Comparison of ENCODE assay signal across 8 cellular contexts in the genomic region with DNA sequence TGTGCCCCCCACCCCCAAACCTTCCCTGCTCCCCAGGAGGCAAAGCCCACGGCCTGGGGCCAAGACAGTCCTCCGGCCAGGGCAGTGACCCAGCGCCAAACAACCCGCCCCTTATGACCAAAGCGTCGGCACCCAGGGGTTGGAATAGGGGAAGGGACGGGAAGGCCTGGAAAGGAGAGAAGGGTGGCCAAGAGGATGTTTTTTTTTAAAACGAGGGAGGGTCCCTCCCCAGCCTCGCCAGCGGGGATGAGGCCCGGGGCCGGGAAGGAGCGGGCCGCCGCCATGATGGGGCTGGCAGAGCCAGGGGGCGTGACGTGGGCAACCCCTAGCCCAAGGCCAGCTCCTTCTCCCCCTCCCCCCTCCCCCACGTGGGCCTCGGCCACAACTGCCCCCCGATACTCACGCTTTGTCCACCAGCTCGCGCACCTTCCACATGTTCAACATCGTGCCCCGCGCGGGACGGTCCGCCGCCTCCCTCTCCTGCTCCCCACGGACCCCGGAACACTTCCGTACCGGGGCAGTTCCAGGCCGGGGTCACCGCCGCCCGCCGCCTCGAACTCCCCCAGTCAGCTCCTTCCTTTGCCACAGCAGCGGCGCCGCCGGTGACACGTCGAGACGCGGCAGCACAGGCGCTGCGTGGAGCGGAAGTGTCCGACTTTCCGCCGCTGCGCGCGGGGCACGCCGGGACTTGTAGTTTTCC. TPM values are rescaled to one million over a fixed set of nuclear protein-coding genes. Genes with fewer than 3 reads are reported as not detected.
DNase-seq lines count a peak whose midpoint lies in the region; ATAC-seq and TF ChIP-seq lines count a peak whose summit lies in the region.

Gene CLINT1, minus strand, starts transcription at position 619 of the 700 bp plus-strand sequence. Its CDS starts 175 bp downstream, at position 444.

- DNase-seq in Caco-2 (peak; percentile 90 to 92), HuH-7 (ENCODE audit: low spot score) (peak; percentile 83), OCI-M2 (lab: John Stamatoyannopoulos, UW; ENCODE audit: unreplicated experiment) (peak; percentile 46), activated T-cell treated with anti-CD3 and anti-CD28 coated beads for 4 hours (peak; percentile 84), epidermal melanocyte (ENCODE audit: insufficient read length, low spot score) (peak; percentile 89), middle frontal gyrus (ENCODE audit: extremely low spot score, low spot score) (peak; percentile 89)
- DNase-seq in stimulated activated CD8-positive, alpha-beta memory T cell treated with anti-CD3 and anti-CD28 coated beads, Interleukin-2, amount 100 ng/mL, for 48 hours (ENCODE audit: low read depth in 2 of 2), result peak; percentile 80 to 84

- H3K27ac Mint-ChIP-seq in Caco-2 (ENCODE audit: unreplicated experiment), result peak within 1 kb of the TSS; percentile 92

- peaks cover 25% of the 10 kb centered on the region for H3K4me1 ChIP-seq in Caco-2

- CTCF ChIA-PET in Caco-2 (lab: Charles Lee), result interaction anchor here (0.5 to 1.4 kb wide), 5 partner anchors 11 to 418 kb away, joined by 3 to 6 read pairs (median 4); no protein-coding TSS in a partner anchor

- no peaks in the 10 kb centered on the region for H3K9me3 Mint-ChIP-seq in Caco-2 (ENCODE audit: unreplicated experiment)

- no peaks in the 10 kb centered on the region for H3K27me3 Mint-ChIP-seq in Caco-2 (ENCODE audit: insufficient read depth, unreplicated experiment)

- TF ChIP-seq CTCF in Caco-2 (IDR thresholded peaks at IDR 0.05; ENCODE audit: insufficient read depth in 1 of 2, low read depth in 1 of 2, low read length in 1 of 2, severe bottlenecking in 1 of 2, unreplicated experiment in 1 of 2), result no peak

- POLR2A ChIA-PET in Caco-2 (lab: Charles Lee), result interaction anchor here (0.6 to 0.7 kb wide), 2 partner anchors 14 to 90 kb away, joined by 7 read pairs; no protein-coding TSS in a partner anchor

- H3K9me3 ChIP-seq in Caco-2, result no peaks in the 10 kb centered on the region

- peaks cover 23% of the 10 kb centered on the region for H3K36me3 Mint-ChIP-seq in Caco-2 (ENCODE audit: insufficient read depth, unreplicated experiment)

- peaks cover 23% of the 10 kb centered on the region for H3K4me1 Mint-ChIP-seq in Caco-2 (ENCODE audit: low read depth, unreplicated experiment)

- no peaks in the 10 kb centered on the region for H3K27me3 ChIP-seq in Caco-2 (replicated peaks; ENCODE audit: control insufficient read depth, insufficient read depth, low read length)

- H3K4me3 ChIP-seq in Caco-2 (ENCODE audit: low read depth, low read length), result peak within 1 kb of the TSS; percentile 88

- no peaks in the 10 kb centered on the region for H3K36me3 ChIP-seq in Caco-2 (ENCODE audit: control insufficient read depth, insufficient read depth, low read length)

- peak within 1 kb of the TSS; percentile 98 for H3K4me3 Mint-ChIP-seq in Caco-2 (ENCODE audit: unreplicated experiment)

- BruUV-seq in Caco-2 (replicated peaks; lab: Mats Ljungman, UMichigan), result TSS peak; percentile 34

- peak; percentile 42 for ATAC-seq in GM21390 (IDR thresholded peaks at IDR 0.05; ENCODE audit: unreplicated experiment)

- intact Hi-C loops in Caco-2 (cut with micrococcal nuclease; ENCODE audit: unreplicated experiment), result no loop called here

RNA-seq across cellular contexts. Expression of gene CLINT1, which starts in this region (rescaled TPM):
- total RNA-seq in Caco-2 (2022), result 85.4 and 88.7 TPM in 2 replicates

Comparison
In these comparisons a context has a peak if more than half of its experiments do, and no peak if none do; other contexts are left out.
1. Peak in every context shown above with its lines: DNase-seq, ATAC-seq and H3K4me3 ChIP-seq.